ENCODE assay signal across 2 cellular contexts in the genomic region with DNA sequence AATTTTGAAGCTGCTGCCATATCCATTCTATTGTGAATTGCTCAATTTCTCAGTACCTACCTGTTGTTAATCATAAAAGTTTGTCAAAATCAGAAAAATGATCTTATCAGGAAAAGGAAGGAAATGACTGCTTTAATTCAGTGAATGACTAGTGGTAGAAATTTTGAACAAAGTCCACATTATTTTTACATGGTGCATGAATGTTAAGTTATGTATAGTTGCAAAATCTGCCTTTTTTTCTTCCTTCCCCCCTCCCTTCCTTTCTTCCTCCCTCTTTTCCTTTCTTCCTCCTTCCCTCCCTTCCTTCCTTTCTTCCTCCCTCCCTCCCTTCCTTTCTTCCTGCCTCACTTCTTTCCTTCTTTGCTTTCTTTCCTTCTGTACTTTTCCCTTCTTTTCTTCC.
TF ChIP-seq lines count a peak whose summit lies in the region.

No MANE protein-coding gene starts in this region.

TF ChIP-seq in HepG2, 621 proteins besides CTCF, POLR2A, EP300 and RAD21:
- TF ChIP-seq HNRNPK (IDR thresholded peaks at IDR 0.05; ENCODE audit: low read depth, low read length, poor library complexity, severe bottlenecking), result peak; percentile 89
- TF ChIP-seq PCBP1 (IDR thresholded peaks at IDR 0.05; ENCODE audit: borderline replicate concordance, low read depth, low read length), result peak; percentile 71; the same call in 1 of the 2 replicates
- no peak for TF ChIP-seq HHEX (CRISPR knock-in tag; IDR thresholded peaks at IDR 0.05)
TF ChIP-seq in HepG2: peak in this region for 2.

TF ChIP-seq in K562, 482 proteins besides CTCF, POLR2A, EP300 and RAD21:
- TF ChIP-seq ZNF512 (tag; IDR thresholded peaks at IDR 0.05) (peak; percentile 46; the same call in 1 of the 2 replicates), ZNF121 (CRISPR knock-in tag; conservative IDR thresholded peaks at IDR 0.05) (no peak)
